In the genomic region with DNA sequence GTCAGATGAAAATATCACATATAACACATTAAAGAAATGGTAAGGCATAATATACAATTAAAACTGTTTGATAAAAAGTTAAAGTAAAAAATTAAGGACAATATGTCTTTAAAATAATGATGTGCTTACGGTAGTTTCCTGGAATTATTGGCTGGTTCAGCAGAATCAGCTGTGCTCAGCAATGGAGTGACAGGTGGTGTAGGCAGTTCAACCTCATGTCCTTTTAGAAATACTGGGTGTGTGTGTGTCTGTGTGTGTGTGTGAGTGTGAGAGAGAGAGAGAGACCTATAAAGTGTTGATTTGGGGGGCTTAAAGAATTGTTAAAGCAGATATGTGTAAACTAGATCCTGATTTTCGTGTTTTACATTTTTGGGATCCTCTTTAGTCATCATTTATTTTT, we compare ENCODE assay signal across 16 cellular contexts.
"Had no signal": no experiment of that assay in that cellular context is flagged by ENCODE, and none has a peak within 500 bp of the region (broad histone marks: within the 10 kb centered on the region; RNA-seq: fewer than 3 reads in every experiment).

No MANE protein-coding gene starts in this region.

- H3K4me2 ChIP-seq: smooth muscle cell had no signal

- H3K36me3 ChIP-seq: heart right ventricle, pancreas, suprapubic skin, thyroid gland, upper lobe of left lung, vagina had no signal

- H3K27ac ChIP-seq: heart right ventricle, pancreas, suprapubic skin, thyroid gland, upper lobe of left lung, vagina had no signal

- H3K27me3 ChIP-seq: heart right ventricle, pancreas, suprapubic skin, thyroid gland, upper lobe of left lung, vagina had no signal

- H3K4me1 ChIP-seq: heart right ventricle, pancreas, suprapubic skin, thyroid gland, upper lobe of left lung, vagina had no signal

- H3K4me3 ChIP-seq: heart right ventricle, pancreas, smooth muscle cell, suprapubic skin, thyroid gland, upper lobe of left lung, vagina had no signal

- DNase-seq: effector CD8-positive, alpha-beta T cell; foreskin melanocyte; heart right ventricle; hypothalamus; islet precursor cell; occipital lobe; pancreas; right cardiac atrium; stimulated activated CD4-positive, alpha-beta T cell treated with anti-CD3 and anti-CD28 coated beads, Interleukin-4, amount 100 ng/mL, for 1 hour; stimulated activated CD8-positive, alpha-beta memory T cell treated with anti-CD3 and anti-CD28 coated beads, Interleukin-4, amount 100 ng/mL, for 48 hours; stimulated activated naive CD8-positive, alpha-beta T cell treated with anti-CD3 and anti-CD28 coated beads, Interleukin-15, Interleukin-2, amounts not matched to agents 100 U/mL and 50 U/mL, for 24 hours; thyroid gland had no signal
